11 cellular contexts compared by ENCODE assay signal in genomic region chr22:36395061-36395849, GRCh38. TPM values are rescaled to one million over a fixed set of nuclear protein-coding genes. Genes with fewer than 3 reads are reported as not detected.
DNase-seq lines count a peak whose midpoint lies in the region; ATAC-seq and TF ChIP-seq lines count a peak whose summit lies in the region.
"Had no signal": no experiment of that assay in that cellular context is flagged by ENCODE, and none has a peak within 500 bp of the region (broad histone marks: within the 10 kb centered on the region; RNA-seq: fewer than 3 reads in every experiment).

No MANE protein-coding gene starts in this region.

- TF ChIP-seq CTCF in HFFc6 (IDR thresholded peaks at IDR 0.05) (no peak), Panc1 (IDR thresholded peaks at IDR 0.05) (no peak), prostate gland (IDR thresholded peaks at IDR 0.05) (no peak)

- DNase-seq in HFFc6, result no peak
- DNase-seq in Panc1 (ENCODE audit: low read depth, low spot score), result no peak
- DNase-seq in islet precursor cell, result peak; percentile 73
- peak; percentile 89 for DNase-seq in prostate gland (ENCODE audit: low spot score)
- no peak for DNase-seq in stimulated activated CD4-positive, alpha-beta T cell treated with anti-CD3 and anti-CD28 coated beads, Interleukin-15, amount 100 ng/mL, for 24 hours
- no peak for DNase-seq in MG63
- DNase-seq: activated naive CD8-positive, alpha-beta T cell treated with anti-CD3 and anti-CD28 coated beads, Interleukin-2, amount 50 U/mL, for 24 hours; retina; T1000 had no signal

- H3K4me3 ChIP-seq in Panc1 (ENCODE audit: low read depth in 2 of 2, low read length in 2 of 2), result no peak overlapping the region
- no peak overlapping the region for H3K4me3 ChIP-seq in prostate gland
- no peak overlapping the region for H3K4me3 ChIP-seq in MG63

- no peaks in the 10 kb centered on the region; the same call in 1 of the 2 replicates for H3K27me3 Mint-ChIP-seq in HFFc6 (ENCODE audit: insufficient read depth)
- H3K27me3 Mint-ChIP-seq: activated naive CD8-positive, alpha-beta T cell treated with anti-CD3 and anti-CD28 coated beads, Interleukin-2, amount 50 U/mL, for 24 hours had no signal

- in situ Hi-C loops in Panc1 (cut with HindIII; ENCODE audit: low pct_unique_long_range_greater_than_20kb, low sequenced_read_pairs), result no loop called here

- intact Hi-C loops in Panc1 (cut with micrococcal nuclease; ENCODE audit: unreplicated experiment), result no loop called here
- intact Hi-C loops in prostate gland (cut with DNase I), result no loop called here

- POLR2A ChIA-PET in Panc1 (lab: Charles Lee), result no interaction called here

- H3K36me3 ChIP-seq in Panc1 (ENCODE audit: control insufficient read depth, insufficient read depth, low read length), result no peaks in the 10 kb centered on the region
- no peaks in the 10 kb centered on the region for H3K36me3 ChIP-seq in prostate gland
- H3K36me3 ChIP-seq in MG63, result no peaks in the 10 kb centered on the region; the same call in 1 of the 2 replicates

- CTCF ChIA-PET in Panc1 (lab: Charles Lee), result no interaction called here

- H3K27ac ChIP-seq in Panc1 (ENCODE audit: low read length) (peak overlapping the region; percentile 13; the same call in 1 of the 2 replicates), prostate gland (peak overlapping the region; percentile 78)

- H3K27ac Mint-ChIP-seq in HFFc6, result peak overlapping the region; percentile 5; the same call in 1 of the 2 replicates
- H3K27ac Mint-ChIP-seq: activated naive CD8-positive, alpha-beta T cell treated with anti-CD3 and anti-CD28 coated beads, Interleukin-2, amount 50 U/mL, for 24 hours had no signal

- H3K4me1 Mint-ChIP-seq in HFFc6 (ENCODE audit: low read depth), result peaks cover 58% of the 10 kb centered on the region

- H3K4me3 Mint-ChIP-seq in HFFc6, result no peak overlapping the region
- H3K4me3 Mint-ChIP-seq: activated naive CD8-positive, alpha-beta T cell treated with anti-CD3 and anti-CD28 coated beads, Interleukin-2, amount 50 U/mL, for 24 hours had no signal

- H3K27me3 ChIP-seq in Panc1 (ENCODE audit: control insufficient read depth, insufficient read depth, low read length), result no peaks in the 10 kb centered on the region
- no peaks in the 10 kb centered on the region for H3K27me3 ChIP-seq in prostate gland (replicated peaks; ENCODE audit: insufficient read depth)
- H3K27me3 ChIP-seq in MG63, result no peaks in the 10 kb centered on the region

- WGBS in prostate gland, result 47% methylated on average over 12 of the region's 12 CpGs

- no peak for TF ChIP-seq POLR2A in prostate gland (IDR thresholded peaks at IDR 0.05)

- no peak for ATAC-seq in Panc1
- ATAC-seq in GM19035 (IDR thresholded peaks at IDR 0.05; ENCODE audit: unreplicated experiment), result no peak
- ATAC-seq in HG02623 (IDR thresholded peaks at IDR 0.05; ENCODE audit: unreplicated experiment), result no peak
- ATAC-seq: activated naive CD8-positive, alpha-beta T cell treated with anti-CD3 and anti-CD28 coated beads, Interleukin-2, amount 50 U/mL, for 24 hours had no signal

- peaks cover 5% of the 10 kb centered on the region for H3K36me3 Mint-ChIP-seq in HFFc6 (ENCODE audit: low read depth)

- peaks cover 6% of the 10 kb centered on the region; the same call in 1 of the 2 replicates for H3K4me1 ChIP-seq in Panc1 (ENCODE audit: control insufficient read depth, insufficient read depth, low read length)
- H3K4me1 ChIP-seq in prostate gland (replicated peaks), result no peaks in the 10 kb centered on the region

- no peaks in the 10 kb centered on the region for H3K9me3 Mint-ChIP-seq in HFFc6
- H3K9me3 Mint-ChIP-seq: activated naive CD8-positive, alpha-beta T cell treated with anti-CD3 and anti-CD28 coated beads, Interleukin-2, amount 50 U/mL, for 24 hours had no signal

- H3K9me3 ChIP-seq in Panc1 (ENCODE audit: control insufficient read depth, insufficient read depth, low read depth, low read length), result no peaks in the 10 kb centered on the region
- H3K9me3 ChIP-seq in prostate gland, result no peaks in the 10 kb centered on the region
- H3K9me3 ChIP-seq in MG63, result no peaks in the 10 kb centered on the region

- BruUV-seq in Panc1 (replicated peaks; lab: Mats Ljungman, UMichigan), result no TSS peak

RNA-seq across cellular contexts. Expression of gene MYH9, which starts 7.5 kb away (rescaled TPM):
- 1,000 to 10,000 TPM in 2 of 6 experiments, 100 to 1,000 TPM in 4; 881 to 1,084 (median 937) TPM for total RNA-seq in HFFc6 (2021; fragmentation: NEBNext Ultra II Directional; extraction: Animal tissue kit (Norgen Biotek cat#: 25700))
- 788 TPM for total RNA-seq in Panc1 (2021; ENCODE audit: unreplicated experiment)
- polyA plus RNA-seq in Panc1 (2012; ENCODE audit: insufficient read length), result 1,068 TPM
- total RNA-seq in prostate gland, result 100 to 1,000 TPM; 295 to 329 TPM
- total RNA-seq in MG63 (2014; rRNA removed; shearing (Covaris generic); ENCODE audit: low replicate concordance), result 323 and 380 TPM in 2 replicates

Comparison
In these comparisons a context has a peak if more than half of its experiments do, and no peak if none do; other contexts are left out.
1. DNase-seq: peak in islet precursor cell (single experiment) and prostate gland (single experiment); none in HFFc6 (single experiment), Panc1 (single experiment), stimulated activated CD4-positive, alpha-beta T cell treated with anti-CD3 and anti-CD28 coated beads, Interleukin-15, amount 100 ng/mL, for 24 hours (single experiment) and MG63 (single experiment).